In genomic region chr5:169974121-169974770, GRCh38 we compare ENCODE assay signal across 19 cellular contexts. TPM values are rescaled to one million over a fixed set of nuclear protein-coding genes. Genes with fewer than 3 reads are reported as not detected.
"Had no signal": no experiment of that assay in that cellular context is flagged by ENCODE, and none has a peak within 500 bp of the region (broad histone marks: within the 10 kb centered on the region; RNA-seq: fewer than 3 reads in every experiment).

No MANE protein-coding gene starts in this region.

- H3K4me3 Mint-ChIP-seq: effector memory CD8-positive, alpha-beta T cell; natural killer cell treated with Interleukin-12 subunit alpha and Interleukin-12 subunit beta and Interleukin-15 and Interleukin-18, amount 100 ng/mL, for 72 hours; neural progenitor cell had no signal

- H3K9me3 ChIP-seq: esophagus squamous epithelium, ovary, right atrium auricular region, sigmoid colon, uterus had no signal

- H3K4me3 ChIP-seq: esophagus squamous epithelium, hepatocyte, neural progenitor cell, ovary, right atrium auricular region, sigmoid colon, skin epidermis, uterus had no signal

- H3K27ac ChIP-seq: esophagus squamous epithelium, hepatocyte, neural progenitor cell, ovary, right atrium auricular region, sigmoid colon, skin epidermis, uterus had no signal

- H3K27me3 ChIP-seq: ovary, right atrium auricular region, uterus had no signal

- H3K27me3 Mint-ChIP-seq: effector memory CD8-positive, alpha-beta T cell; natural killer cell treated with Interleukin-12 subunit alpha and Interleukin-12 subunit beta and Interleukin-15 and Interleukin-18, amount 100 ng/mL, for 72 hours had no signal

- H3K4me2 ChIP-seq: hepatocyte, neural progenitor cell had no signal

- ATAC-seq: effector memory CD8-positive, alpha-beta T cell; left colon; natural killer cell treated with Interleukin-12 subunit alpha and Interleukin-12 subunit beta and Interleukin-15 and Interleukin-18, amount 100 ng/mL, for 72 hours had no signal

- DNase-seq: effector memory CD8-positive, alpha-beta T cell; esophagus squamous epithelium; foreskin melanocyte; head of caudate nucleus; left colon; midbrain; nucleus accumbens; ovary; sigmoid colon; stimulated activated CD4-positive, alpha-beta T cell treated with anti-CD3 and anti-CD28 coated beads, Interleukin-2, amount 100 ng/mL, for 24 hours; stimulated activated naive CD4-positive, alpha-beta T cell treated with Interleukin-2 at 50 U/mL for 16 hours; trophoblast cell; uterus had no signal

- H2AFZ ChIP-seq: hepatocyte, neural progenitor cell had no signal

- H3K36me3 Mint-ChIP-seq: natural killer cell treated with Interleukin-12 subunit alpha and Interleukin-12 subunit beta and Interleukin-15 and Interleukin-18, amount 100 ng/mL, for 72 hours; neural progenitor cell had no signal

- H3K4me1 ChIP-seq: esophagus squamous epithelium, right atrium auricular region, sigmoid colon, uterus had no signal

- H3K36me3 ChIP-seq: esophagus squamous epithelium, neural progenitor cell, ovary, right atrium auricular region, sigmoid colon, uterus had no signal

- H3K9me3 Mint-ChIP-seq: effector memory CD8-positive, alpha-beta T cell; natural killer cell treated with Interleukin-12 subunit alpha and Interleukin-12 subunit beta and Interleukin-15 and Interleukin-18, amount 100 ng/mL, for 72 hours; neural progenitor cell had no signal

- H3K9ac ChIP-seq: neural progenitor cell had no signal

- H3K27ac Mint-ChIP-seq: natural killer cell treated with Interleukin-12 subunit alpha and Interleukin-12 subunit beta and Interleukin-15 and Interleukin-18, amount 100 ng/mL, for 72 hours; neural progenitor cell had no signal

RNA-seq across cellular contexts. Expression of gene INSYN2B, which starts 6.0 kb away (rescaled TPM):
- total RNA-seq: natural killer cell treated with Interleukin-12 subunit alpha and Interleukin-12 subunit beta and Interleukin-15 and Interleukin-18, amount 100 ng/mL, for 72 hours had no signal
- polyA plus RNA-seq: hepatocyte, thymus had no signal
